ENCODE assay signal across 27 cellular contexts in the genomic region with DNA sequence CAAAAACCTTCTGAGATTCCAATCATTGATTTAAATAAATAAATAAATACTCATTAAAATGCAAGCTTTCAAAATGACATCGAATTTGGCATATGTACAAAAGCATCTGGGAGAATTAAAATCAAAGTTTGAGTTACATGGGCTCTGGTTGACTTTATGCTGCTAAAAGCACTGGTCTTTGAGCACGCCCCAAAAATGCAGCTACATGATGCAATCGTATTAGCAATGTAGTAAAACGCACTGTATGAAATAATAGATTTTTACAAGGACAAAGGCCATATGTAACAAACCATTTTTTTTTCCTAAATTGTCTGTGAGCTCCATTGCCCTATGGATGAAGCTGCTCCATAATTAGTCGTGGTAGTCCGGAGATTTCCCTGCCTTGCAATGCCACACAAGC.
"Had no signal": no experiment of that assay in that cellular context is flagged by ENCODE, and none has a peak within 500 bp of the region (broad histone marks: within the 10 kb centered on the region; RNA-seq: fewer than 3 reads in every experiment).

No MANE protein-coding gene starts in this region.

- H3K4me1 Mint-ChIP-seq: activated CD4-positive, alpha-beta T cell treated with anti-CD3 and anti-CD28 coated beads, Interleukin-2, amount 10 ng/mL, durations not matched to agents 24 days and 14 days; activated naive CD8-positive, alpha-beta T cell treated with anti-CD3 and anti-CD28 coated beads for 36 hours; activated T-helper 17 cell treated with anti-CD3 and anti-CD28 coated beads, Interleukin-2, amount 50 U/mL, for 72 hours had no signal

- H3K27me3 ChIP-seq: brain microvascular endothelial cell had no signal

- H3K27me3 Mint-ChIP-seq: activated naive CD8-positive, alpha-beta T cell treated with anti-CD3 and anti-CD28 coated beads for 36 hours; activated T-helper 17 cell treated with anti-CD3 and anti-CD28 coated beads, Interleukin-2, amount 50 U/mL, for 72 hours had no signal

- ATAC-seq: activated CD8-positive, alpha-beta T cell treated with anti-CD3 and anti-CD28 coated beads for 36 hours; activated T-cell treated with anti-CD3 and anti-CD28 coated beads, Interleukin-2, amount 50 U/mL, for 72 hours; activated T-helper 17 cell treated with anti-CD3 and anti-CD28 coated beads, Interleukin-2, amount 50 U/mL, for 72 hours had no signal

- H3K27ac ChIP-seq: brain microvascular endothelial cell had no signal

- H3K36me3 Mint-ChIP-seq: activated naive CD8-positive, alpha-beta T cell treated with anti-CD3 and anti-CD28 coated beads for 36 hours had no signal

- H3K9me3 Mint-ChIP-seq: activated CD4-positive, alpha-beta T cell treated with anti-CD3 and anti-CD28 coated beads, Interleukin-2, amount 10 ng/mL, durations not matched to agents 24 days and 14 days; activated CD8-positive, alpha-beta T cell treated with anti-CD3 and anti-CD28 coated beads for 36 hours; activated naive CD8-positive, alpha-beta T cell treated with anti-CD3 and anti-CD28 coated beads for 36 hours; activated T-cell treated with anti-CD3 and anti-CD28 coated beads, Interleukin-2, amount 50 U/mL, for 72 hours; activated T-helper 17 cell treated with anti-CD3 and anti-CD28 coated beads, Interleukin-2, amount 50 U/mL, for 72 hours had no signal

- H3K36me3 ChIP-seq: brain microvascular endothelial cell had no signal

- DNase-seq: activated CD4-positive, alpha-beta T cell treated with anti-CD3 and anti-CD28 coated beads, Interleukin-2, amount 10 ng/mL, durations not matched to agents 24 days and 14 days; activated CD4-positive, alpha-beta T cell treated with anti-CD3 and anti-CD28 coated beads, Interleukin-2, amount 50 U/mL, for 4 hours; activated CD8-positive, alpha-beta T cell treated with anti-CD3 and anti-CD28 coated beads for 36 hours; activated effector memory CD4-positive, alpha-beta T cell treated with anti-CD3 and anti-CD28 coated beads, Interleukin-2, amount 50 U/mL, for 16 hours; activated naive CD4-positive, alpha-beta T cell; activated naive CD4-positive, alpha-beta T cell treated with anti-CD3 and anti-CD28 coated beads, Interleukin-2, amount 50 U/mL, for 16 hours; activated naive CD8-positive, alpha-beta T cell treated with anti-CD3 and anti-CD28 coated beads for 36 hours; activated T-cell treated with anti-CD3 and anti-CD28 coated beads, Interleukin-2, amount 50 U/mL, for 1 hour; activated T-cell treated with anti-CD3 and anti-CD28 coated beads, Interleukin-2, amount 50 U/mL, for 72 hours; amniotic stem cell; aorta; brain microvascular endothelial cell; central memory CD4-positive, alpha-beta T cell; NCI-H1092 treated with DMSO at 0.1 percent for 48 hours; NCI-H1417; NCI-H146; NCI-H187; NCI-H2081; NCI-H226; NCI-H446 treated with DMSO at 0.1 percent for 48 hours; NCI-H524; Right ventricle myocardium superior; SW 1271; T-helper 1 cell; T-helper 2 cell; T1000 had no signal

- H3K4me3 Mint-ChIP-seq: activated CD4-positive, alpha-beta T cell treated with anti-CD3 and anti-CD28 coated beads, Interleukin-2, amount 10 ng/mL, durations not matched to agents 24 days and 14 days; activated CD8-positive, alpha-beta T cell treated with anti-CD3 and anti-CD28 coated beads for 36 hours; activated naive CD8-positive, alpha-beta T cell treated with anti-CD3 and anti-CD28 coated beads for 36 hours; activated T-cell treated with anti-CD3 and anti-CD28 coated beads, Interleukin-2, amount 50 U/mL, for 72 hours; activated T-helper 17 cell treated with anti-CD3 and anti-CD28 coated beads, Interleukin-2, amount 50 U/mL, for 72 hours had no signal

- H3K27ac Mint-ChIP-seq: activated CD4-positive, alpha-beta T cell treated with anti-CD3 and anti-CD28 coated beads, Interleukin-2, amount 10 ng/mL, durations not matched to agents 24 days and 14 days; activated CD8-positive, alpha-beta T cell treated with anti-CD3 and anti-CD28 coated beads for 36 hours; activated naive CD8-positive, alpha-beta T cell treated with anti-CD3 and anti-CD28 coated beads for 36 hours; activated T-cell treated with anti-CD3 and anti-CD28 coated beads, Interleukin-2, amount 50 U/mL, for 72 hours; activated T-helper 17 cell treated with anti-CD3 and anti-CD28 coated beads, Interleukin-2, amount 50 U/mL, for 72 hours had no signal
